Comparison of ENCODE assay signal across 1 cellular context in genomic region chr17:61860397-61860796, GRCh38.
TF ChIP-seq lines count a peak whose summit lies in the region.

No MANE protein-coding gene starts in this region.

TF ChIP-seq in GM12878, 131 proteins besides CTCF, POLR2A, EP300 and RAD21:
- TF ChIP-seq NFXL1 (IDR thresholded peaks at IDR 0.05; ENCODE audit: borderline replicate concordance) (peak; percentile 9; the same call in 1 of the 2 replicates), MLLT1 (IDR thresholded peaks at IDR 0.05) (peak; percentile 46; the same call in 1 of the 2 replicates)
